In genomic region chr20:18052856-18053255, GRCh38 we compare ENCODE assay signal across 38 cellular contexts. TPM values are rescaled to one million over a fixed set of nuclear protein-coding genes. Genes with fewer than 3 reads are reported as not detected.
"Had no signal": no experiment of that assay in that cellular context is flagged by ENCODE, and none has a peak within 500 bp of the region (broad histone marks: within the 10 kb centered on the region; RNA-seq: fewer than 3 reads in every experiment).

No MANE protein-coding gene starts in this region.

- H3K4me1 Mint-ChIP-seq: activated naive CD8-positive, alpha-beta T cell treated with anti-CD3 and anti-CD28 coated beads for 36 hours; natural killer cell had no signal

- H3K36me3 Mint-ChIP-seq: activated CD8-positive, alpha-beta memory T cell treated with anti-CD3 and anti-CD28 coated beads, Interleukin-2, amount 10 ng/mL, durations not matched to agents 7 days and 5 days; activated naive CD8-positive, alpha-beta T cell treated with anti-CD3 and anti-CD28 coated beads for 36 hours; natural killer cell; neural progenitor cell; stimulated activated memory B cell treated with anti-CD40 and anti-IgM and Interleukin-4, amounts not matched to agents 10 μg/mL and 1 μg/mL and 100 μg/mL, for 72 hours; WTC11 had no signal

- H3K27me3 ChIP-seq: body of pancreas, thyroid gland had no signal

- H3K4me3 ChIP-seq: adrenal gland, body of pancreas, coronary artery, dorsolateral prefrontal cortex, heart right ventricle, left lung, lower lobe of right lung, neural progenitor cell, psoas muscle, sigmoid colon, stomach, thyroid gland had no signal

- H3K4me2 ChIP-seq: neural progenitor cell had no signal

- H3K4me3 Mint-ChIP-seq: activated CD4-positive, alpha-beta T cell treated with anti-CD3 and anti-CD28 coated beads, Interleukin-2, amount 10 ng/mL, durations not matched to agents 7 days and 5 days; activated CD8-positive, alpha-beta memory T cell treated with anti-CD3 and anti-CD28 coated beads, Interleukin-2, amount 10 ng/mL, durations not matched to agents 7 days and 5 days; activated CD8-positive, alpha-beta T cell treated with anti-CD3 and anti-CD28 coated beads for 36 hours; activated naive CD4-positive, alpha-beta T cell treated with anti-CD3 and anti-CD28 coated beads for 36 hours; activated naive CD8-positive, alpha-beta T cell treated with anti-CD3 and anti-CD28 coated beads for 36 hours; activated T-cell treated with anti-CD3 and anti-CD28 coated beads, Interleukin-2, amount 50 U/mL, for 72 hours; natural killer cell; neural progenitor cell; stimulated activated memory B cell treated with anti-CD40 and anti-IgM and Interleukin-4, amounts not matched to agents 10 μg/mL and 1 μg/mL and 100 μg/mL, for 72 hours; WTC11 had no signal

- H3K9me3 Mint-ChIP-seq: activated CD4-positive, alpha-beta T cell treated with anti-CD3 and anti-CD28 coated beads, Interleukin-2, amount 10 ng/mL, durations not matched to agents 7 days and 5 days; activated CD8-positive, alpha-beta T cell treated with anti-CD3 and anti-CD28 coated beads for 36 hours; activated naive CD4-positive, alpha-beta T cell treated with anti-CD3 and anti-CD28 coated beads for 36 hours; activated naive CD8-positive, alpha-beta T cell treated with anti-CD3 and anti-CD28 coated beads for 36 hours; activated T-cell treated with anti-CD3 and anti-CD28 coated beads, Interleukin-2, amount 50 U/mL, for 72 hours; natural killer cell; stimulated activated memory B cell treated with anti-CD40 and anti-IgM and Interleukin-4, amounts not matched to agents 10 μg/mL and 1 μg/mL and 100 μg/mL, for 72 hours; WTC11 had no signal

- H3K9ac ChIP-seq: neural progenitor cell, parathyroid adenoma had no signal

- H3K27ac ChIP-seq: adrenal gland, body of pancreas, coronary artery, dorsolateral prefrontal cortex, heart right ventricle, left lung, lower lobe of right lung, neural progenitor cell, parathyroid adenoma, psoas muscle, sigmoid colon, stomach, thyroid gland had no signal

- H3K79me2 ChIP-seq: parathyroid adenoma had no signal

- FAIRE-seq: small intestine had no signal

- H3K36me3 ChIP-seq: adrenal gland, heart right ventricle, left lung, lower lobe of right lung, neural progenitor cell, sigmoid colon, thyroid gland had no signal

- H3K4me1 ChIP-seq: neural progenitor cell, parathyroid adenoma had no signal

- H3K27ac Mint-ChIP-seq: activated CD4-positive, alpha-beta T cell treated with anti-CD3 and anti-CD28 coated beads, Interleukin-2, amount 10 ng/mL, durations not matched to agents 7 days and 5 days; activated CD8-positive, alpha-beta memory T cell treated with anti-CD3 and anti-CD28 coated beads, Interleukin-2, amount 10 ng/mL, durations not matched to agents 7 days and 5 days; activated CD8-positive, alpha-beta T cell treated with anti-CD3 and anti-CD28 coated beads for 36 hours; activated naive CD4-positive, alpha-beta T cell treated with anti-CD3 and anti-CD28 coated beads for 36 hours; activated naive CD8-positive, alpha-beta T cell treated with anti-CD3 and anti-CD28 coated beads for 36 hours; activated T-cell treated with anti-CD3 and anti-CD28 coated beads, Interleukin-2, amount 50 U/mL, for 72 hours; natural killer cell; neural progenitor cell; stimulated activated memory B cell treated with anti-CD40 and anti-IgM and Interleukin-4, amounts not matched to agents 10 μg/mL and 1 μg/mL and 100 μg/mL, for 72 hours; WTC11 had no signal

- H2AFZ ChIP-seq: neural progenitor cell, parathyroid adenoma had no signal

- H3K9me3 ChIP-seq: adrenal gland, body of pancreas, heart right ventricle, left lung, lower lobe of right lung, psoas muscle, sigmoid colon, stomach, thyroid gland had no signal

- DNase-seq: activated CD4-positive, alpha-beta T cell treated with anti-CD3 and anti-CD28 coated beads for 1 hour; activated CD4-positive, alpha-beta T cell treated with anti-CD3 and anti-CD28 coated beads, Interleukin-2, amount 10 ng/mL, durations not matched to agents 7 days and 5 days; activated CD8-positive, alpha-beta memory T cell treated with anti-CD3 and anti-CD28 coated beads, Interleukin-2, amount 10 ng/mL, durations not matched to agents 7 days and 5 days; activated CD8-positive, alpha-beta T cell treated with anti-CD3 and anti-CD28 coated beads for 36 hours; activated naive CD4-positive, alpha-beta T cell treated with anti-CD3 and anti-CD28 coated beads for 36 hours; activated naive CD8-positive, alpha-beta T cell treated with anti-CD3 and anti-CD28 coated beads for 36 hours; activated T-cell treated with anti-CD3 and anti-CD28 coated beads, Interleukin-2, amount 50 U/mL, for 72 hours; dorsolateral prefrontal cortex; effector memory CD4-positive, alpha-beta T cell; foreskin melanocyte; heart right ventricle; kidney glomerular epithelial cell; mesendoderm; natural killer cell; occipital lobe; psoas muscle; stimulated activated CD4-positive, alpha-beta T cell treated with anti-CD3 and anti-CD28 coated beads, Interleukin-1b, Interleukin-23, amount 100 ng/mL, for 48 hours; stimulated activated CD4-positive, alpha-beta T cell treated with anti-CD3 and anti-CD28 coated beads, Interleukin-4, amount 100 ng/mL, for 4 hours; stimulated activated CD8-positive, alpha-beta memory T cell treated with anti-CD3 and anti-CD28 coated beads, Interleukin-4, amount 100 ng/mL, for 48 hours; stomach; T-helper 2 cell; thyroid gland had no signal

RNA-seq across cellular contexts. Expression of gene OVOL2, which starts 4.9 kb away (rescaled TPM):
- total RNA-seq: activated CD4-positive, alpha-beta T cell treated with anti-CD3 and anti-CD28 coated beads, Interleukin-2, amount 10 ng/mL, durations not matched to agents 7 days and 5 days; activated CD8-positive, alpha-beta memory T cell treated with anti-CD3 and anti-CD28 coated beads, Interleukin-2, amount 10 ng/mL, durations not matched to agents 7 days and 5 days; activated CD8-positive, alpha-beta T cell treated with anti-CD3 and anti-CD28 coated beads for 36 hours; activated naive CD4-positive, alpha-beta T cell treated with anti-CD3 and anti-CD28 coated beads for 36 hours; activated naive CD8-positive, alpha-beta T cell treated with anti-CD3 and anti-CD28 coated beads for 36 hours; adrenal gland; aorta; cardiac septum; cerebellum; glomerular endothelial cell; heart right ventricle; mononuclear cell; natural killer cell; psoas muscle; sigmoid colon had no signal
- polyA plus RNA-seq: adrenal gland, heart right ventricle, psoas muscle had no signal
